In the genomic region with DNA sequence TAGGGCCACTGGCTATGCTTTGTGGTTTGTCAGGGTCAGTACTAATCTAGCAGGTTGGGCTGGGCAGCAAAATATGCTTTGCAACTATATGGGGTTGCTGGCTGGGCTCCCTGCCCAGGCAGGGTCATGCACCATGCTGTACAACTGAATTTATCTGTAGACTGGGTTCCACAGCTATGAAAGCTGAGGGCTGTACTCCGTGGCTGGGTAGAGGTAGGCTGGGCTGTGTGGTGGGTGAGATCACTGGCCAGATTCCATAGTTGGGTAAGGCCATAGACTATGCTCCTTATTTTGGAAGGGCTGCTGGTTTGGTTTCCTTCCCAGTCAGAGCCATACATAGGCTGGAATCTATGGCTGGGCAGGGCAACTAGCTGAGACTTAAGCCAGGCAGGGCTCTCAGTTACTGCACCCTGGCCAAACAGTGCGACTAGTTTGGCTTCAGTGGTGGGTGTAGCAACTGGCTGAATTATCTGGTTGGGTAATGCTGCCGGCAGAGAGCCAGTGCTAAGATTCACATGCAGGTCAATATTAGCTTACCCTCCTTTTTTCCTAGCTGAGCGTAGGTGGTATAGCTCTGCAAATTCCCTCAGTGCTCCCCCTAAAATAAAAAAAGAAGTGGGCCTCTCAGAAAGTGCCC, we compare ENCODE assay signal across 23 cellular contexts.
A peak's percentile ranks its signal among the peaks of the same experiment; 100 is the strongest.
DNase-seq lines count a peak whose midpoint lies in the region; ATAC-seq, FAIRE-seq and TF ChIP-seq lines count a peak whose summit lies in the region.
"Had no signal": no experiment of that assay in that cellular context is flagged by ENCODE, and none has a peak within 500 bp of the region (broad histone marks: within the 10 kb centered on the region; RNA-seq: fewer than 3 reads in every experiment).

No MANE protein-coding gene starts in this region.

- TF ChIP-seq POLR2A in heart left ventricle (IDR thresholded peaks at IDR 0.05) (no peak), H54 (IDR thresholded peaks at IDR 0.05; ENCODE audit: low read depth, low read length) (no peak)

- no peaks in the 10 kb centered on the region for H3K4me1 Mint-ChIP-seq in endodermal cell
- H3K4me1 Mint-ChIP-seq: CD4-positive, CD25-positive, alpha-beta regulatory T cell; H9 had no signal

- TF ChIP-seq CTCF in heart left ventricle (IDR thresholded peaks at IDR 0.05), result no peak
- no peak for TF ChIP-seq CTCF in right atrium auricular region (IDR thresholded peaks at IDR 0.05)
- no peak for TF ChIP-seq CTCF in endodermal cell (conservative IDR thresholded peaks at IDR 0.05)
- TF ChIP-seq CTCF in retinal pigment epithelial cell (conservative IDR thresholded peaks at IDR 0.05; ENCODE audit: low read depth, low read length), result no peak
- TF ChIP-seq CTCF in upper lobe of right lung (IDR thresholded peaks at IDR 0.05), result no peak
- TF ChIP-seq CTCF in osteoblast (IDR thresholded peaks at IDR 0.05; ENCODE audit: extremely low read depth, low read depth, low read length), result no peak
- no peak for TF ChIP-seq CTCF in omental fat pad (IDR thresholded peaks at IDR 0.05)

- H3K27ac ChIP-seq in heart left ventricle (no peak overlapping the region), right atrium auricular region (no peak overlapping the region), endodermal cell (ENCODE audit: low read depth, low read length) (no peak overlapping the region), upper lobe of right lung (no peak overlapping the region), osteoblast (ENCODE audit: low read depth, low read length) (no peak overlapping the region)

- H3K4me3 Mint-ChIP-seq in endodermal cell, result no peak overlapping the region
- H3K4me3 Mint-ChIP-seq: CD4-positive, CD25-positive, alpha-beta regulatory T cell; H9 had no signal

- H3K4me2 ChIP-seq in osteoblast (ENCODE audit: insufficient read depth, low read length), result no peak overlapping the region

- DNase-seq in heart left ventricle (peak in 3 of 5 donors; percentile 6 to 28 (median 27)), right atrium auricular region (ENCODE audit: low spot score) (no peak), endodermal cell (no peak), retinal pigment epithelial cell (ENCODE audit: low read depth) (peak; percentile 1), upper lobe of right lung (no peak), osteoblast (ENCODE audit: insufficient read length, low spot score, missing footprints) (no peak), omental fat pad (ENCODE audit: low spot score) (no peak), H54 (ENCODE audit: insufficient read length, low spot score) (no peak)
- DNase-seq: BE2C; CD4-positive, CD25-positive, alpha-beta regulatory T cell; COR-L47; DMS 273 treated with DMSO at 0.1 percent for 48 hours; DND-41; H9; Kasumi-1; MM.1S; NCI-H1092; NCI-H1436 treated with DMSO at 0.1 percent for 48 hours; NCI-H2029 treated with DMSO at 0.1 percent for 48 hours; NCI-H2171; NCI-H748 treated with DMSO at 0.1 percent for 48 hours; NK-92 treated with Interleukin-12 subunit alpha and Interleukin-12 subunit beta, amount 100 ng/mL, for 24 hours; SIG-M5 had no signal

- no peaks in the 10 kb centered on the region for H3K36me3 Mint-ChIP-seq in endodermal cell (ENCODE audit: low read depth)
- H3K36me3 Mint-ChIP-seq: CD4-positive, CD25-positive, alpha-beta regulatory T cell had no signal

- 60 to 80% (median 76%) methylated on average over 3 to 4 of the region's 4 CpGs for WGBS in heart left ventricle, 4 donors
- WGBS in endodermal cell (ENCODE audit: insufficient coverage in 1 of 2, insufficient read length in 1 of 2), 2 experiments, result 93 to 100% methylated on average over 2 to 4 of the region's 4 CpGs

- no peaks in the 10 kb centered on the region for H3K9me3 Mint-ChIP-seq in endodermal cell

- peak overlapping the region; percentile 32 for H3K27ac Mint-ChIP-seq in endodermal cell
- H3K27ac Mint-ChIP-seq: CD4-positive, CD25-positive, alpha-beta regulatory T cell; H9 had no signal

- H3K9ac ChIP-seq in endodermal cell (ENCODE audit: extremely low read depth, low read length, poor library complexity, severe bottlenecking), result no peak overlapping the region

- ATAC-seq in heart left ventricle (peak; percentile 90 to 99 (median 96)), upper lobe of right lung (peak; percentile 35), omental fat pad (ENCODE audit: low FRiP score) (no peak)

- no peaks in the 10 kb centered on the region for H3K27me3 Mint-ChIP-seq in endodermal cell (ENCODE audit: insufficient read depth)
- H3K27me3 Mint-ChIP-seq: CD4-positive, CD25-positive, alpha-beta regulatory T cell had no signal

- no peaks in the 10 kb centered on the region for H4K20me1 ChIP-seq in osteoblast (ENCODE audit: insufficient read depth, low read length)

- H3K36me3 ChIP-seq in heart left ventricle (no peaks in the 10 kb centered on the region), right atrium auricular region (no peaks in the 10 kb centered on the region), endodermal cell (ENCODE audit: control insufficient read depth, insufficient read depth, low read length) (no peaks in the 10 kb centered on the region), upper lobe of right lung (no peaks in the 10 kb centered on the region), osteoblast (ENCODE audit: insufficient read depth, low read length) (no peaks in the 10 kb centered on the region)
- H3K36me3 ChIP-seq: BE2C had no signal

- FAIRE-seq in H54 (lab: Jason Lieb, UNC), result no peak

- H3K4me3 ChIP-seq in heart left ventricle, result no peak overlapping the region
- no peak overlapping the region for H3K4me3 ChIP-seq in right atrium auricular region
- H3K4me3 ChIP-seq in endodermal cell (ENCODE audit: low read length), result no peak overlapping the region
- H3K4me3 ChIP-seq in retinal pigment epithelial cell (ENCODE audit: low read length), result no peak overlapping the region
- H3K4me3 ChIP-seq in upper lobe of right lung, result no peak overlapping the region
- H3K4me3 ChIP-seq in osteoblast (ENCODE audit: insufficient read depth, low read length), result no peak overlapping the region

- H3K79me2 ChIP-seq in osteoblast (ENCODE audit: insufficient read depth, low read length), result no peaks in the 10 kb centered on the region

- intact Hi-C loops in heart left ventricle (cut with DNase I), result no loop called here
- intact Hi-C loops in upper lobe of right lung (cut with DNase I), result no loop called here

- H3K9me3 ChIP-seq in heart left ventricle, result peaks cover 0 to 20% (median 0%) of the 10 kb centered on the region in 12 donors
- peaks cover 0 to 6% of the 10 kb centered on the region in 2 donors for H3K9me3 ChIP-seq in right atrium auricular region
- no peaks in the 10 kb centered on the region for H3K9me3 ChIP-seq in endodermal cell (ENCODE audit: control insufficient read depth, low read length)
- no peaks in the 10 kb centered on the region for H3K9me3 ChIP-seq in upper lobe of right lung
- peaks cover 5% of the 10 kb centered on the region for H3K9me3 ChIP-seq in osteoblast (ENCODE audit: low read depth, low read length)
- H3K9me3 ChIP-seq: BE2C had no signal

- H3K4me1 ChIP-seq in heart left ventricle (no peaks in the 10 kb centered on the region), right atrium auricular region (no peaks in the 10 kb centered on the region), endodermal cell (ENCODE audit: control insufficient read depth, insufficient read depth, low read length) (no peaks in the 10 kb centered on the region), upper lobe of right lung (no peaks in the 10 kb centered on the region), osteoblast (ENCODE audit: insufficient read depth, low read length) (no peaks in the 10 kb centered on the region)
- H3K4me1 ChIP-seq: BE2C had no signal

- H2AFZ ChIP-seq in osteoblast (ENCODE audit: low read length), result no peak overlapping the region

- H3K27me3 ChIP-seq in heart left ventricle (no peaks in the 10 kb centered on the region), right atrium auricular region (no peaks in the 10 kb centered on the region), endodermal cell (ENCODE audit: control insufficient read depth, insufficient read depth, low read length, poor library complexity, severe bottlenecking) (no peaks in the 10 kb centered on the region), upper lobe of right lung (no peaks in the 10 kb centered on the region), osteoblast (ENCODE audit: insufficient read depth, low read length) (no peaks in the 10 kb centered on the region)
- H3K27me3 ChIP-seq: BE2C had no signal

Comparison
In these comparisons a context has a peak if more than half of its experiments do, and no peak if none do; other contexts are left out.
1. DNase-seq: peak in heart left ventricle (3 of 5) and retinal pigment epithelial cell (single experiment); none in right atrium auricular region (single experiment), endodermal cell (single experiment), upper lobe of right lung (single experiment), osteoblast (single experiment), omental fat pad (single experiment) and H54 (single experiment).